ENCODE assay signal across 1 cellular context in the genomic region with DNA sequence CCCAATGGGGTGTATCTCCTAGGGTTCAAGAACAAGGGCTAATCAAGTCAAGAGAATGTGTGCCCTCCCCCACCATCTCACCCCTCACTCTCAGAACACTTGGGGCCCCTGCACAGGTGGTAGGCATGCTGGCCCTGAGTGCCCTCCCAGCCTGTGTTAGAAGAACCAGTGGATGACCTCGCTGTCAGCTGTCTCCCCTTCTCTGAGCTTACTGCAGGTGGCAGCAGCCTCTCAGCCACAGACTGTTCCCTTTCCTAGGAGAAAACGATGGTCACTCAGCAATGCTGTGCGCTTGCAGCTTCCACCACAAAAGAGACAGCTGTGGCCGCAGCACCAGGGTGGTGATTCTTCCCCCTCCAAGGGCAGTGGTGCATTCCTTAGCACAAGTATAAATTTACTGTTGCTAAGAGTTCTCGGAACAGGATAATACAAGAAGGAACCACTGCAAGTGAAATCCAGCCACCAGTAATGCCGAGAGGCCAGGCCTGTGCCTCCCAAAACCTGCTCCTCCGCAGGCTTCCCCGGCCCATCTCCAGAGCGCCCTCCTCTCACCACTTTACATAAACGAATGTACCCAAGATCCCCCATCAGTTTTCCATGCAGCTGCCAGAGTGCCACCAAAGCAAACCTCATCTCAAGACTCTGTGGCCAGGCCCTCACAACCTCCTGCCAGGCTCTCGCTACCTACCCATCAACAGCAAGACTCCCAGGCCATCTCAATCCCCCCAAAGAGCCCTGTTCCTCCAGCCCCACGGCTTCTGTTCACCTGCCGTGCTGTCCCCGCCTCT.
TF ChIP-seq lines count a peak whose summit lies in the region.

No MANE protein-coding gene starts in this region.

TF ChIP-seq in HepG2, 621 proteins besides CTCF, POLR2A, EP300 and RAD21 (continued from another document and continues in another):
- TF ChIP-seq, protein P1, sequence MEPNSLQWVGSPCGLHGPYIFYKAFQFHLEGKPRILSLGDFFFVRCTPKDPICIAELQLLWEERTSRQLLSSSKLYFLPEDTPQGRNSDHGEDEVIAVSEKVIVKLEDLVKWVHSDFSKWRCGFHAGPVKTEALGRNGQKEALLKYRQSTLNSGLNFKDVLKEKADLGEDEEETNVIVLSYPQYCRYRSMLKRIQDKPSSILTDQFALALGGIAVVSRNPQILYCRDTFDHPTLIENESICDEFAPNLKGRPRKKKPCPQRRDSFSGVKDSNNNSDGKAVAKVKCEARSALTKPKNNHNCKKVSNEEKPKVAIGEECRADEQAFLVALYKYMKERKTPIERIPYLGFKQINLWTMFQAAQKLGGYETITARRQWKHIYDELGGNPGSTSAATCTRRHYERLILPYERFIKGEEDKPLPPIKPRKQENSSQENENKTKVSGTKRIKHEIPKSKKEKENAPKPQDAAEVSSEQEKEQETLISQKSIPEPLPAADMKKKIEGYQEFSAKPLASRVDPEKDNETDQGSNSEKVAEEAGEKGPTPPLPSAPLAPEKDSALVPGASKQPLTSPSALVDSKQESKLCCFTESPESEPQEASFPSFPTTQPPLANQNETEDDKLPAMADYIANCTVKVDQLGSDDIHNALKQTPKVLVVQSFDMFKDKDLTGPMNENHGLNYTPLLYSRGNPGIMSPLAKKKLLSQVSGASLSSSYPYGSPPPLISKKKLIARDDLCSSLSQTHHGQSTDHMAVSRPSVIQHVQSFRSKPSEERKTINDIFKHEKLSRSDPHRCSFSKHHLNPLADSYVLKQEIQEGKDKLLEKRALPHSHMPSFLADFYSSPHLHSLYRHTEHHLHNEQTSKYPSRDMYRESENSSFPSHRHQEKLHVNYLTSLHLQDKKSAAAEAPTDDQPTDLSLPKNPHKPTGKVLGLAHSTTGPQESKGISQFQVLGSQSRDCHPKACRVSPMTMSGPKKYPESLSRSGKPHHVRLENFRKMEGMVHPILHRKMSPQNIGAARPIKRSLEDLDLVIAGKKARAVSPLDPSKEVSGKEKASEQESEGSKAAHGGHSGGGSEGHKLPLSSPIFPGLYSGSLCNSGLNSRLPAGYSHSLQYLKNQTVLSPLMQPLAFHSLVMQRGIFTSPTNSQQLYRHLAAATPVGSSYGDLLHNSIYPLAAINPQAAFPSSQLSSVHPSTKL (CRISPR knock-in tag; IDR thresholded peaks at IDR 0.05): peak; percentile 46; the same call in 1 of the 2 replicates
- TF ChIP-seq, protein P2, sequence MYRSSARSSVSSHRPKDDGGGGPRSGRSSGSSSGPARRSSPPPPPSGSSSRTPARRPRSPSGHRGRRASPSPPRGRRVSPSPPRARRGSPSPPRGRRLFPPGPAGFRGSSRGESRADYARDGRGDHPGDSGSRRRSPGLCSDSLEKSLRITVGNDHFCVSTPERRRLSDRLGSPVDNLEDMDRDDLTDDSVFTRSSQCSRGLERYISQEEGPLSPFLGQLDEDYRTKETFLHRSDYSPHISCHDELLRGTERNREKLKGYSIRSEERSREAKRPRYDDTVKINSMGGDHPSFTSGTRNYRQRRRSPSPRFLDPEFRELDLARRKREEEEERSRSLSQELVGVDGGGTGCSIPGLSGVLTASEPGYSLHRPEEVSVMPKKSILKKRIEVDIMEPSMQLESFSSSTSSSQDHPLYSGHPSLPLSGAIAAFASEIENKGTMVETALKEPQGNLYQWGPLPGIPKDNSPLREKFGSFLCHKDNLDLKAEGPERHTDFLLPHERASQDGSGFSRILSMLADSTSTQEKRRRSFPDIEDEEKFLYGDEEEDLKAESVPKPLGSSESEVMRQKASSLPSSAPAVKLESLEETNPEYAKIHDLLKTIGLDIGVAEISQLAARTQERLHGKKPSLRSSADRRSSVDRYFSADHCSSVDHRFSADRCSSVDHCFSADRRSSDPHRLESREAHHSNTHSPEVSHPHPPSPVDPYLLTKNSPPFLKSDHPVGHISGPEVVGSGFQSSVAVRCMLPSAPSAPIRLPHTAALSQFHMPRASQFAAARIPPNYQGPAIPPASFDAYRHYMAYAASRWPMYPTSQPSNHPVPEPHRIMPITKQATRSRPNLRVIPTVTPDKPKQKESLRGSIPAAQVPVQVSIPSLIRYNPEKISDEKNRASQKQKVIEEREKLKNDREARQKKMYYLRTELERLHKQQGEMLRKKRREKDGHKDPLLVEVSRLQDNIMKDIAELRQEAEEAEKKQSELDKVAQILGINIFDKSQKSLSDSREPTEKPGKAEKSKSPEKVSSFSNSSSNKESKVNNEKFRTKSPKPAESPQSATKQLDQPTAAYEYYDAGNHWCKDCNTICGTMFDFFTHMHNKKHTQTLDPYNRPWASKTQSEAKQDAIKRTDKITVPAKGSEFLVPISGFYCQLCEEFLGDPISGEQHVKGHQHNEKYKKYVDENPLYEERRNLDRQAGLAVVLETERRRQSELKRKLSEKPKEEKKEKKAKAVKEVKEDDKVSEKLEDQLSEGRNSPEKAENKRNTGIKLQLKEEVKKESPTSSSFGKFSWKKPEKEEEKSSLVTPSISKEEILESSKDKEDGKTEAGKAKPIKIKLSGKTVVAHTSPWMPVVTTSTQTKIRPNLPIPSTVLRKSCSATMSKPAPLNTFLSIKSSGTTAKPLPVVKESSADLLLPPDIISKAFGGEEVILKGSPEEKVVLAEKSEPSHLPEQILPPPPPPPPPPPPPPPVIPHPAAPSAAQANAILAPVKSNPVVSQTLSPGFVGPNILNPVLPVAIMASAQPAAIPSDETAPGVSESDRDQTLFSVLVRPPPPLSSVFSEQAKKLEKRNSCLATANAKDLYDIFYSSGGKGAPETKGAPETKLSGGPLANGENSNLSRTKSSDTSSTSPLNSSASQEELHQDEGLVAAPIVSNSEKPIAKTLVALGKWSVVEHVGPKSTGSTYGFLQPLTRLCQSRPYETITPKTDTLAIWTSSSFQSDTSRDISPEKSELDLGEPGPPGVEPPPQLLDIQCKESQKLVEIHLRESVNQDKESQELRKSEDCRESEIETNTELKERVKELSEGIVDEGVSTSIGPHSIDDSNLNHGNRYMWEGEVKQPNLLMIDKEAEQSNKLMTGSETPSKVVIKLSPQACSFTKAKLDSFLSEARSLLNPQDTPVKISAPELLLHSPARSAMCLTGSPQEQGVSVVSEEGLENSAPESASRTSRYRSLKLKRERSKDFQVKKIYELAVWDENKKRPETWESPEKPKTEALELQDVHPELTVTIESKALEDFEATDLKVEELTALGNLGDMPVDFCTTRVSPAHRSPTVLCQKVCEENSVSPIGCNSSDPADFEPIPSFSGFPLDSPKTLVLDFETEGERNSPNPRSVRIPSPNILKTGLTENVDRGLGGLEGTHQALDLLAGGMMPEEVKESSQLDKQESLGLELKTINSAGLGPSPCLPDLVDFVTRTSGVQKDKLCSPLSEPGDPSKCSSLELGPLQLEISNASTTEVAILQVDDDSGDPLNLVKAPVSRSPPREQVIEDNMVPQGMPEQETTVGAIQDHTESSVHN (CRISPR knock-in tag; IDR thresholded peaks at IDR 0.05): no peak
- no peak for TF ChIP-seq HOXA5 (CRISPR knock-in tag; IDR thresholded peaks at IDR 0.05)
- TF ChIP-seq ASH2L (IDR thresholded peaks at IDR 0.05; ENCODE audit: insufficient read length, low read depth, low read length): no peak
- no peak for TF ChIP-seq POLR2G (IDR thresholded peaks at IDR 0.05; ENCODE audit: low read depth, low read length)
- TF ChIP-seq ZNF460 (CRISPR knock-in tag; IDR thresholded peaks at IDR 0.05; ENCODE audit: borderline replicate concordance): no peak
- TF ChIP-seq ZNF776 (CRISPR knock-in tag; IDR thresholded peaks at IDR 0.05): no peak
- TF ChIP-seq, protein P3, sequence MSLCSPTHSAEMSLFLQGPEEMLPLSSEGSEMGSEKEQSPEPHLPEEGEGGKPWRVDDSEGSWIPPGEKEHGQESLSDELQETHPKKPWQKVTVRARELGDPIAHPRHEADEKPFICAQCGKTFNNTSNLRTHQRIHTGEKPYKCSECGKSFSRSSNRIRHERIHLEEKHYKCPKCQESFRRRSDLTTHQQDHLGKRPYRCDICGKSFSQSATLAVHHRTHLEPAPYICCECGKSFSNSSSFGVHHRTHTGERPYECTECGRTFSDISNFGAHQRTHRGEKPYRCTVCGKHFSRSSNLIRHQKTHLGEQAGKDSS (CRISPR knock-in tag; IDR thresholded peaks at IDR 0.05; ENCODE audit: borderline replicate concordance, low read depth): peak; percentile 68; the same call in 1 of the 2 replicates
- TF ChIP-seq ZNF766 (CRISPR knock-in tag; IDR thresholded peaks at IDR 0.05; ENCODE audit: borderline replicate concordance): no peak
- TF ChIP-seq KLF15 (CRISPR knock-in tag; IDR thresholded peaks at IDR 0.05; ENCODE audit: borderline replicate concordance): no peak
- no peak for TF ChIP-seq ZNF652 (CRISPR knock-in tag; IDR thresholded peaks at IDR 0.05; ENCODE audit: borderline replicate concordance, low read depth)
- TF ChIP-seq, protein P4, sequence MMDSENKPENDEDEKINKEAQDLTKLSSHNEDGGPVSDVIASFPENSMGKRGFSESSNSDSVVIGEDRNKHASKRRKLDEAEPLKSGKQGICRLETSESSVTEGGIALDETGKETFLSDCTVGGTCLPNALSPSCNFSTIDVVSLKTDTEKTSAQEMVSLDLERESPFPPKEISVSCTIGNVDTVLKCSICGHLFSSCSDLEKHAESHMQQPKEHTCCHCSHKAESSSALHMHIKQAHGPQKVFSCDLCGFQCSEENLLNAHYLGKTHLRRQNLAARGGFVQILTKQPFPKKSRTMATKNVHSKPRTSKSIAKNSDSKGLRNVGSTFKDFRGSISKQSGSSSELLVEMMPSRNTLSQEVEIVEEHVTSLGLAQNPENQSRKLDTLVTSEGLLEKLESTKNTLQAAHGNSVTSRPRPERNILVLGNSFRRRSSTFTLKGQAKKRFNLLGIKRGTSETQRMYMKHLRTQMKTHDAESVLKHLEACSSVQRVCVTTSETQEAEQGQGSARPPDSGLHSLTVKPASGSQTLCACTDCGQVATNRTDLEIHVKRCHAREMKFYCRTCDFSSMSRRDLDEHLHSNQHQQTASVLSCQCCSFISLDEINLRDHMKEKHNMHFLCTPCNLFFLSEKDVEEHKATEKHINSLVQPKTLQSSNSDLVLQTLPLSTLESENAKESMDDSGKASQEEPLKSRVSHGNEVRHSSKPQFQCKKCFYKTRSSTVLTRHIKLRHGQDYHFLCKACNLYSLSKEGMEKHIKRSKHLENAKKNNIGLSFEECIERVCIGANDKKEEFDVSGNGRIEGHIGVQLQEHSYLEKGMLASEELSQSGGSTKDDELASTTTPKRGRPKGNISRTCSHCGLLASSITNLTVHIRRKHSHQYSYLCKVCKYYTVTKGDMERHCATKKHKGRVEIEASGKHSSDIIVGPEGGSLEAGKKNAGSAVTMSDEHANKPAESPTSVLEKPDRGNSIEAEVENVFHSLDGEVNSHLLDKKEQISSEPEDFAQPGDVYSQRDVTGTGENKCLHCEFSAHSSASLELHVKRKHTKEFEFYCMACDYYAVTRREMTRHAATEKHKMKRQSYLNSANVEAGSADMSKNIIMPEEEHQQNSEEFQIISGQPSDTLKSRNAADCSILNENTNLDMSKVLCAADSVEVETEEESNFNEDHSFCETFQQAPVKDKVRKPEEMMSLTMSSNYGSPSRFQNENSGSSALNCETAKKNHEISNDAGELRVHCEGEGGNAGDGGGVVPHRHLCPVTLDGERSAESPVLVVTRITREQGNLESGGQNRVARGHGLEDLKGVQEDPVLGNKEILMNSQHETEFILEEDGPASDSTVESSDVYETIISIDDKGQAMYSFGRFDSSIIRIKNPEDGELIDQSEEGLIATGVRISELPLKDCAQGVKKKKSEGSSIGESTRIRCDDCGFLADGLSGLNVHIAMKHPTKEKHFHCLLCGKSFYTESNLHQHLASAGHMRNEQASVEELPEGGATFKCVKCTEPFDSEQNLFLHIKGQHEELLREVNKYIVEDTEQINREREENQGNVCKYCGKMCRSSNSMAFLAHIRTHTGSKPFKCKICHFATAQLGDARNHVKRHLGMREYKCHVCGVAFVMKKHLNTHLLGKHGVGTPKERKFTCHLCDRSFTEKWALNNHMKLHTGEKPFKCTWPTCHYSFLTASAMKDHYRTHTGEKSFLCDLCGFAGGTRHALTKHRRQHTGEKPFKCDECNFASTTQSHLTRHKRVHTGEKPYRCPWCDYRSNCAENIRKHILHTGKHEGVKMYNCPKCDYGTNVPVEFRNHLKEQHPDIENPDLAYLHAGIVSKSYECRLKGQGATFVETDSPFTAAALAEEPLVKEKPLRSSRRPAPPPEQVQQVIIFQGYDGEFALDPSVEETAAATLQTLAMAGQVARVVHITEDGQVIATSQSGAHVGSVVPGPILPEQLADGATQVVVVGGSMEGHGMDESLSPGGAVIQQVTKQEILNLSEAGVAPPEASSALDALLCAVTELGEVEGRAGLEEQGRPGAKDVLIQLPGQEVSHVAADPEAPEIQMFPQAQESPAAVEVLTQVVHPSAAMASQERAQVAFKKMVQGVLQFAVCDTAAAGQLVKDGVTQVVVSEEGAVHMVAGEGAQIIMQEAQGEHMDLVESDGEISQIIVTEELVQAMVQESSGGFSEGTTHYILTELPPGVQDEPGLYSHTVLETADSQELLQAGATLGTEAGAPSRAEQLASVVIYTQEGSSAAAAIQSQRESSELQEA (CRISPR knock-in tag; IDR thresholded peaks at IDR 0.05; ENCODE audit: not compliant biosample characterization): no peak
- TF ChIP-seq, protein P5, sequence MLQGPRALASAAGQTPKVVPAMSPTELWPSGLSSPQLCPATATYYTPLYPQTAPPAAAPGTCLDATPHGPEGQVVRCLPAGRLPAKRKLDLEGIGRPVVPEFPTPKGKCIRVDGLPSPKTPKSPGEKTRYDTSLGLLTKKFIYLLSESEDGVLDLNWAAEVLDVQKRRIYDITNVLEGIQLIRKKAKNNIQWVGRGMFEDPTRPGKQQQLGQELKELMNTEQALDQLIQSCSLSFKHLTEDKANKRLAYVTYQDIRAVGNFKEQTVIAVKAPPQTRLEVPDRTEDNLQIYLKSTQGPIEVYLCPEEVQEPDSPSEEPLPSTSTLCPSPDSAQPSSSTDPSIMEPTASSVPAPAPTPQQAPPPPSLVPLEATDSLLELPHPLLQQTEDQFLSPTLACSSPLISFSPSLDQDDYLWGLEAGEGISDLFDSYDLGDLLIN (CRISPR knock-in tag; IDR thresholded peaks at IDR 0.05; ENCODE audit: borderline replicate concordance): no peak
- no peak for TF ChIP-seq ZNF101 (CRISPR knock-in tag; IDR thresholded peaks at IDR 0.05; ENCODE audit: borderline replicate concordance, low read depth)
- TF ChIP-seq ZNF569 (CRISPR knock-in tag; IDR thresholded peaks at IDR 0.05; ENCODE audit: borderline replicate concordance): no peak
- TF ChIP-seq ZBTB21 (CRISPR knock-in tag; IDR thresholded peaks at IDR 0.05): no peak
- no peak for TF ChIP-seq ZNF772 (CRISPR knock-in tag; IDR thresholded peaks at IDR 0.05)
- TF ChIP-seq, protein P6, sequence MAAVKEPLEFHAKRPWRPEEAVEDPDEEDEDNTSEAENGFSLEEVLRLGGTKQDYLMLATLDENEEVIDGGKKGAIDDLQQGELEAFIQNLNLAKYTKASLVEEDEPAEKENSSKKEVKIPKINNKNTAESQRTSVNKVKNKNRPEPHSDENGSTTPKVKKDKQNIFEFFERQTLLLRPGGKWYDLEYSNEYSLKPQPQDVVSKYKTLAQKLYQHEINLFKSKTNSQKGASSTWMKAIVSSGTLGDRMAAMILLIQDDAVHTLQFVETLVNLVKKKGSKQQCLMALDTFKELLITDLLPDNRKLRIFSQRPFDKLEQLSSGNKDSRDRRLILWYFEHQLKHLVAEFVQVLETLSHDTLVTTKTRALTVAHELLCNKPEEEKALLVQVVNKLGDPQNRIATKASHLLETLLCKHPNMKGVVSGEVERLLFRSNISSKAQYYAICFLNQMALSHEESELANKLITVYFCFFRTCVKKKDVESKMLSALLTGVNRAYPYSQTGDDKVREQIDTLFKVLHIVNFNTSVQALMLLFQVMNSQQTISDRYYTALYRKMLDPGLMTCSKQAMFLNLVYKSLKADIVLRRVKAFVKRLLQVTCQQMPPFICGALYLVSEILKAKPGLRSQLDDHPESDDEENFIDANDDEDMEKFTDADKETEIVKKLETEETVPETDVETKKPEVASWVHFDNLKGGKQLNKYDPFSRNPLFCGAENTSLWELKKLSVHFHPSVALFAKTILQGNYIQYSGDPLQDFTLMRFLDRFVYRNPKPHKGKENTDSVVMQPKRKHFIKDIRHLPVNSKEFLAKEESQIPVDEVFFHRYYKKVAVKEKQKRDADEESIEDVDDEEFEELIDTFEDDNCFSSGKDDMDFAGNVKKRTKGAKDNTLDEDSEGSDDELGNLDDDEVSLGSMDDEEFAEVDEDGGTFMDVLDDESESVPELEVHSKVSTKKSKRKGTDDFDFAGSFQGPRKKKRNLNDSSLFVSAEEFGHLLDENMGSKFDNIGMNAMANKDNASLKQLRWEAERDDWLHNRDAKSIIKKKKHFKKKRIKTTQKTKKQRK (IDR thresholded peaks at IDR 0.05; ENCODE audit: low read length): no peak
- no peak for TF ChIP-seq HDAC6 (IDR thresholded peaks at IDR 0.05; ENCODE audit: low read depth, low read length)
- no peak for TF ChIP-seq ZNF720 (CRISPR knock-in tag; IDR thresholded peaks at IDR 0.05)
- TF ChIP-seq ZFP36L1 (CRISPR knock-in tag; IDR thresholded peaks at IDR 0.05): no peak
